Comparison of ENCODE assay signal across 12 cellular contexts in genomic region chr1:27298632-27299384, GRCh38. TPM values are rescaled to one million over a fixed set of nuclear protein-coding genes. Genes with fewer than 3 reads are reported as not detected.
A peak's percentile ranks its signal among the peaks of the same experiment; 100 is the strongest.
DNase-seq lines count a peak whose midpoint lies in the region; FAIRE-seq and TF ChIP-seq lines count a peak whose summit lies in the region.
"Had no signal": no experiment of that assay in that cellular context is flagged by ENCODE, and none has a peak within 500 bp of the region (broad histone marks: within the 10 kb centered on the region; RNA-seq: fewer than 3 reads in every experiment).

No MANE protein-coding gene starts in this region.

- H3K36me3 ChIP-seq in bronchial epithelial cell (ENCODE audit: control insufficient read depth, insufficient read depth, low read length) (peaks cover 6% of the 10 kb centered on the region), testis (ENCODE audit: low read depth, missing control alignments) (no peaks in the 10 kb centered on the region), thyroid gland (peaks cover 46 to 48% of the 10 kb centered on the region in 2 donors)
- H3K36me3 ChIP-seq: HAP-1 had no signal

- DNase-seq in LHCN-M2 (ENCODE audit: low read depth), result peak; percentile 9
- peak; percentile 59 for DNase-seq in bronchial epithelial cell (ENCODE audit: low read depth)
- DNase-seq in mesenteric fat pad (ENCODE audit: low spot score), result peak; percentile 47
- no peak for DNase-seq in testis
- DNase-seq in iPS-NIHi11 (ENCODE audit: low spot score), result no peak
- no peak for DNase-seq in EL
- no peak for DNase-seq in thyroid gland
- no peak for DNase-seq in amniotic stem cell (lab: John Stamatoyannopoulos, UW)
- DNase-seq: activated CD4-positive, alpha-beta T cell treated with anti-CD3 and anti-CD28 coated beads for 1 hour; stimulated activated CD4-positive, alpha-beta T cell treated with anti-CD3 and anti-CD28 coated beads, Interleukin-4, amount 100 ng/mL, for 4 hours had no signal

- H3K4me1 ChIP-seq in testis (peaks cover 19% of the 10 kb centered on the region), thyroid gland (peaks cover 0 to 22% of the 10 kb centered on the region in 2 donors)
- H3K4me1 ChIP-seq: HAP-1 had no signal

- FAIRE-seq in bronchial epithelial cell (lab: Jason Lieb, UNC), result no peak
- FAIRE-seq: RCC 7860 had no signal

- TF ChIP-seq POLR2A in testis (IDR thresholded peaks at IDR 0.05), result no peak
- no peak for TF ChIP-seq POLR2A in thyroid gland (IDR thresholded peaks at IDR 0.05)

- no peaks in the 10 kb centered on the region for H3K27me3 ChIP-seq in bronchial epithelial cell (ENCODE audit: control insufficient read depth, insufficient read depth, low read length)
- H3K27me3 ChIP-seq in testis, result no peaks in the 10 kb centered on the region
- H3K27me3 ChIP-seq in thyroid gland, result no peaks in the 10 kb centered on the region

- H3K27ac ChIP-seq in testis (peak overlapping the region; percentile 50 to 57), thyroid gland (peak overlapping the region in 1 of 3 donors; percentile 61)

- 80 to 82% methylated on average over 7 to 8 of the region's 8 CpGs for WGBS in testis, 2 donors
- 83 to 86% methylated on average over 3 to 6 of the region's 8 CpGs for WGBS in thyroid gland, 2 donors

- H3K9me3 ChIP-seq in testis (no peaks in the 10 kb centered on the region), thyroid gland (no peaks in the 10 kb centered on the region)
- H3K9me3 ChIP-seq: HAP-1 had no signal

- TF ChIP-seq CTCF in bronchial epithelial cell (IDR thresholded peaks at IDR 0.05; ENCODE audit: insufficient read depth, low read length, severe bottlenecking), result no peak
- TF ChIP-seq CTCF in testis (IDR thresholded peaks at IDR 0.05), result no peak
- TF ChIP-seq CTCF in thyroid gland (IDR thresholded peaks at IDR 0.05), result no peak

- intact Hi-C loops in testis (cut with DNase I; ENCODE audit: low total_unique reads) (no loop called here), thyroid gland (cut with DNase I) (no loop called here)

- H3K4me3 ChIP-seq in bronchial epithelial cell (ENCODE audit: low read depth, low read length), result no peak overlapping the region
- H3K4me3 ChIP-seq in testis, result no peak overlapping the region
- no peak overlapping the region for H3K4me3 ChIP-seq in thyroid gland (replicated peaks in 1 of 3)
- H3K4me3 ChIP-seq: HAP-1 had no signal

RNA-seq across cellular contexts. Expression of gene TMEM222, which starts 23.2 kb away (rescaled TPM):
- total RNA-seq in LHCN-M2 (2014; rRNA removed), result 50.5 and 52.2 TPM in 2 replicates
- 51.1 TPM for polyA plus RNA-seq in LHCN-M2 (2012)
- total RNA-seq in bronchial epithelial cell, result 16.5 and 17.1 TPM in 2 replicates
- total RNA-seq in mesenteric fat pad, result 39.2 TPM
- 10 to 100 TPM; 41.4 to 67.5 TPM for total RNA-seq in testis
- polyA plus RNA-seq in testis (ENCODE audit: insufficient read depth, low read depth, low replicate concordance), result 81.6 TPM
- total RNA-seq in thyroid gland, result 10 to 100 TPM; 22.7 to 46.0 (median 30.9) TPM

RNA-seq across cellular contexts. Expression of gene SYTL1, which starts 43.0 kb away (rescaled TPM):
- total RNA-seq in LHCN-M2 (2014; rRNA removed) (0.63 TPM in 1 of 2 replicates, not detected in the other), bronchial epithelial cell (31.9 and 86.3 TPM in 2 replicates), mesenteric fat pad (1.9 TPM), testis (1 to 10 TPM; 2.3 to 5.4 TPM), thyroid gland (10 to 100 TPM; 12.4 to 23.9 (median 18.4) TPM)
- polyA plus RNA-seq in LHCN-M2 (2012), result 0.17 TPM
- 6.0 TPM for polyA plus RNA-seq in testis (ENCODE audit: insufficient read depth, low read depth, low replicate concordance)

Comparison
In these comparisons a context has a peak if more than half of its experiments do, and no peak if none do; other contexts are left out.
1. DNase-seq: peak in LHCN-M2 (single experiment), bronchial epithelial cell (single experiment) and mesenteric fat pad (single experiment); none in testis (single experiment), iPS-NIHi11 (single experiment), EL (single experiment), thyroid gland (0 of 2) and amniotic stem cell (single experiment).